ENCODE assay signal across 29 cellular contexts in the genomic region with DNA sequence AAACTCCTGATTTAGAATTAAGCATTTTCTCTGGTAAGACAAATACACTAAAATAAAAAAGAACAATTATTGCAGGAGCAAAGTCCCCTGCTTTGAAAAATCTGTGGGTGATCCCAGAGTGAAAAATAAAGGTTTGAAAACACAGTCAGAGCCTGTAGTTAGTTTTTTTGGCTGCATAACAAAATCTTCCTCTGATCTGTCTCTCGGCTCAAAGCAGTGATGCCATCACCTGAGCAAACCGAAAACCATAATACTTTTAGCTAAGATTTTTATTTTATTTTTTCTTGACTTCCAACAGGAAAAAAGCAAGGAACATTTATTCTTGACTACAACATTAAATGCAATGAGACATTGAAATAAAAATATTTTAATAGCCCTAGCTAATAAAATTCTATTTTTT. TPM values are rescaled to one million over a fixed set of nuclear protein-coding genes. Genes with fewer than 3 reads are reported as not detected.
"Had no signal": no experiment of that assay in that cellular context is flagged by ENCODE, and none has a peak within 500 bp of the region (broad histone marks: within the 10 kb centered on the region; RNA-seq: fewer than 3 reads in every experiment).

No MANE protein-coding gene starts in this region.

- H3K4me3 ChIP-seq: esophagus squamous epithelium, heart right ventricle, lower lobe of right lung, ovary, sigmoid colon, spleen, thoracic aorta, tibial nerve, upper lobe of left lung had no signal

- H3K27ac ChIP-seq: esophagus squamous epithelium, heart right ventricle, lower lobe of right lung, ovary, psoas muscle, sigmoid colon, skin epidermis, spleen, thoracic aorta, tibial nerve, upper lobe of left lung had no signal

- H3K4me1 ChIP-seq: heart right ventricle, lower lobe of right lung, psoas muscle, spleen had no signal

- H3K27me3 ChIP-seq: ovary, spleen, tibial nerve, upper lobe of left lung had no signal

- H3K9me3 ChIP-seq: esophagus squamous epithelium, heart right ventricle, lower lobe of right lung, ovary, psoas muscle, sigmoid colon, spleen, thoracic aorta, tibial nerve, upper lobe of left lung had no signal

- DNase-seq: effector CD8-positive, alpha-beta T cell; esophagus squamous epithelium; foreskin melanocyte; glutamatergic neuron; heart right ventricle; hippocampal formation; immature natural killer cell; islet precursor cell; kidney glomerular epithelial cell; left ventricle myocardium superior; lower lobe of right lung; naive thymus-derived CD8-positive, alpha-beta T cell; occipital lobe; ovary; posterior cingulate gyrus; psoas muscle; right cardiac atrium; sigmoid colon; spleen; stimulated activated CD4-positive, alpha-beta T cell treated with anti-CD3 and anti-CD28 coated beads, Interleukin-4, amount 100 ng/mL, for 4 hours; stimulated activated naive CD8-positive, alpha-beta T cell treated with anti-CD3 and anti-CD28 coated beads, Interleukin-15, Interleukin-2, amounts not matched to agents 100 U/mL and 50 U/mL, for 24 hours; upper lobe of left lung had no signal

- H3K36me3 ChIP-seq: esophagus squamous epithelium, heart right ventricle, lower lobe of right lung, ovary, sigmoid colon, spleen, thoracic aorta, tibial nerve, upper lobe of left lung had no signal

RNA-seq across cellular contexts. Expression of a gene that starts 1.2 kb away (rescaled TPM):
- total RNA-seq: endothelial cell of umbilical vein; epithelial cell of proximal tubule; esophagus squamous epithelium; heart right ventricle; left ventricle myocardium superior; lower lobe of right lung; mesenteric fat pad; naive thymus-derived CD8-positive, alpha-beta T cell; ovary; psoas muscle; renal cortical epithelial cell; right cardiac atrium; sigmoid colon; thoracic aorta; tibial nerve; upper lobe of left lung had no signal
